In genomic region chr6:142035890-142036289, GRCh38 we compare ENCODE assay signal across 33 cellular contexts.
"Had no signal": no experiment of that assay in that cellular context is flagged by ENCODE, and none has a peak within 500 bp of the region (broad histone marks: within the 10 kb centered on the region; RNA-seq: fewer than 3 reads in every experiment).

No MANE protein-coding gene starts in this region.

- H3K27me3 ChIP-seq: ascending aorta, SJSA1 had no signal

- H3K4me2 ChIP-seq: SK-N-SH had no signal

- H3K4me3 ChIP-seq: ascending aorta, SJSA1 had no signal

- H3K4me1 ChIP-seq: ascending aorta had no signal

- H3K27ac Mint-ChIP-seq: activated CD4-positive, alpha-beta memory T cell treated with anti-CD3 and anti-CD28 coated beads, Interleukin-2, amount 10 ng/mL, durations not matched to agents 7 days and 5 days; activated CD8-positive, alpha-beta memory T cell treated with anti-CD3 and anti-CD28 coated beads, Interleukin-2, amount 10 ng/mL, durations not matched to agents 7 days and 5 days; activated naive CD4-positive, alpha-beta T cell treated with anti-CD3 and anti-CD28 coated beads, Interleukin-2, amount 50 U/mL, for 24 hours; activated naive CD8-positive, alpha-beta T cell treated with anti-CD3 and anti-CD28 coated beads, Interleukin-2, amount 10 ng/mL, durations not matched to agents 7 days and 5 days had no signal

- H3K4me3 Mint-ChIP-seq: activated CD4-positive, alpha-beta memory T cell treated with anti-CD3 and anti-CD28 coated beads, Interleukin-2, amount 10 ng/mL, durations not matched to agents 7 days and 5 days; activated CD8-positive, alpha-beta memory T cell treated with anti-CD3 and anti-CD28 coated beads, Interleukin-2, amount 10 ng/mL, durations not matched to agents 7 days and 5 days; activated naive CD4-positive, alpha-beta T cell treated with anti-CD3 and anti-CD28 coated beads, Interleukin-2, amount 50 U/mL, for 24 hours; activated naive CD8-positive, alpha-beta T cell treated with anti-CD3 and anti-CD28 coated beads, Interleukin-2, amount 10 ng/mL, durations not matched to agents 7 days and 5 days had no signal

- H3K9ac ChIP-seq: SK-N-SH had no signal

- H3K36me3 ChIP-seq: ascending aorta, SJSA1, WERI-Rb-1 had no signal

- H3K9me3 ChIP-seq: ascending aorta, SJSA1, SK-N-SH had no signal

- H3K27ac ChIP-seq: ascending aorta, SJSA1, WERI-Rb-1 had no signal

- H3K36me3 Mint-ChIP-seq: activated CD8-positive, alpha-beta memory T cell treated with anti-CD3 and anti-CD28 coated beads, Interleukin-2, amount 10 ng/mL, durations not matched to agents 7 days and 5 days; activated naive CD4-positive, alpha-beta T cell treated with anti-CD3 and anti-CD28 coated beads, Interleukin-2, amount 50 U/mL, for 24 hours; activated naive CD8-positive, alpha-beta T cell treated with anti-CD3 and anti-CD28 coated beads, Interleukin-2, amount 10 ng/mL, durations not matched to agents 7 days and 5 days had no signal

- H3K4me1 Mint-ChIP-seq: activated CD4-positive, alpha-beta memory T cell treated with anti-CD3 and anti-CD28 coated beads, Interleukin-2, amount 10 ng/mL, durations not matched to agents 7 days and 5 days; activated CD8-positive, alpha-beta memory T cell treated with anti-CD3 and anti-CD28 coated beads, Interleukin-2, amount 10 ng/mL, durations not matched to agents 7 days and 5 days; activated naive CD4-positive, alpha-beta T cell treated with anti-CD3 and anti-CD28 coated beads, Interleukin-2, amount 50 U/mL, for 24 hours; activated naive CD8-positive, alpha-beta T cell treated with anti-CD3 and anti-CD28 coated beads, Interleukin-2, amount 10 ng/mL, durations not matched to agents 7 days and 5 days had no signal

- ATAC-seq: activated CD8-positive, alpha-beta memory T cell treated with anti-CD3 and anti-CD28 coated beads, Interleukin-2, amount 10 ng/mL, durations not matched to agents 7 days and 5 days; Panc1 had no signal

- DNase-seq: activated CD4-positive, alpha-beta memory T cell treated with anti-CD3 and anti-CD28 coated beads, Interleukin-2, amount 10 ng/mL, durations not matched to agents 7 days and 5 days; activated CD4-positive, alpha-beta T cell treated with anti-CD3 and anti-CD28 coated beads for 1 hour; activated CD4-positive, CD25-positive, alpha-beta regulatory T cell; activated CD8-positive, alpha-beta memory T cell treated with anti-CD3 and anti-CD28 coated beads for 24 hours; activated CD8-positive, alpha-beta memory T cell treated with anti-CD3 and anti-CD28 coated beads, Interleukin-2, amount 10 ng/mL, durations not matched to agents 7 days and 5 days; activated CD8-positive, alpha-beta memory T cell treated with anti-CD3 and anti-CD28 coated beads, Interleukin-2, amount 50 U/mL, for 48 hours; activated naive CD8-positive, alpha-beta T cell treated with anti-CD3 and anti-CD28 coated beads, Interleukin-2, amount 10 ng/mL, durations not matched to agents 7 days and 5 days; amygdala; caudate nucleus; cerebellar nuclear complex; Karpas-422; KBM-7; NCI-H1105; NCI-H1417 treated with DMSO at 0.1 percent for 48 hours; NCI-H1694; NCI-H1930; NCI-H2081 treated with DMSO at 0.1 percent for 48 hours; NCI-H226; NCI-H446 treated with DMSO at 0.1 percent for 48 hours; NCI-H524; NCI-H69; NCI-H82; RPMI8226; SHP77 treated with DMSO at 0.1 percent for 48 hours; SK-N-SH; T-helper 1 cell; T-helper 2 cell; T-helper 9 cell; WERI-Rb-1 had no signal

- H3K9me3 Mint-ChIP-seq: activated CD4-positive, alpha-beta memory T cell treated with anti-CD3 and anti-CD28 coated beads, Interleukin-2, amount 10 ng/mL, durations not matched to agents 7 days and 5 days; activated naive CD4-positive, alpha-beta T cell treated with anti-CD3 and anti-CD28 coated beads, Interleukin-2, amount 50 U/mL, for 24 hours; activated naive CD8-positive, alpha-beta T cell treated with anti-CD3 and anti-CD28 coated beads, Interleukin-2, amount 10 ng/mL, durations not matched to agents 7 days and 5 days had no signal
